Comparison of ENCODE assay signal across 1 cellular context in genomic region chr7:130721486-130722277, GRCh38.
TF ChIP-seq lines count a peak whose summit lies in the region.

No MANE protein-coding gene starts in this region.

TF ChIP-seq in H1, 55 proteins besides CTCF, POLR2A, EP300 and RAD21:
- TF ChIP-seq CHD2 (IDR thresholded peaks at IDR 0.05; ENCODE audit: low read length) (no peak), JUN (IDR thresholded peaks at IDR 0.05; ENCODE audit: low read depth, low read length) (no peak), SP4 (IDR thresholded peaks at IDR 0.05; ENCODE audit: low read length) (no peak), JUND (IDR thresholded peaks at IDR 0.05; ENCODE audit: low read length) (no peak), NRF1 (IDR thresholded peaks at IDR 0.05; ENCODE audit: low read depth, low read length) (no peak), POLR2AphosphoS5 (IDR thresholded peaks at IDR 0.05; ENCODE audit: low read depth, low read length) (no peak), FOSL1 (IDR thresholded peaks at IDR 0.05; ENCODE audit: insufficient read depth, low read depth, low read length) (no peak), TCF12 (IDR thresholded peaks at IDR 0.05; ENCODE audit: low read depth, low read length) (no peak), KDM1A (IDR thresholded peaks at IDR 0.05; ENCODE audit: borderline replicate concordance, low read length) (no peak), MAFK (IDR thresholded peaks at IDR 0.05; ENCODE audit: low read depth, low read length) (no peak), EGR1 (IDR thresholded peaks at IDR 0.05; ENCODE audit: borderline replicate concordance, low read depth, low read length) (no peak)
